7 cellular contexts compared by ENCODE assay signal in the genomic region with DNA sequence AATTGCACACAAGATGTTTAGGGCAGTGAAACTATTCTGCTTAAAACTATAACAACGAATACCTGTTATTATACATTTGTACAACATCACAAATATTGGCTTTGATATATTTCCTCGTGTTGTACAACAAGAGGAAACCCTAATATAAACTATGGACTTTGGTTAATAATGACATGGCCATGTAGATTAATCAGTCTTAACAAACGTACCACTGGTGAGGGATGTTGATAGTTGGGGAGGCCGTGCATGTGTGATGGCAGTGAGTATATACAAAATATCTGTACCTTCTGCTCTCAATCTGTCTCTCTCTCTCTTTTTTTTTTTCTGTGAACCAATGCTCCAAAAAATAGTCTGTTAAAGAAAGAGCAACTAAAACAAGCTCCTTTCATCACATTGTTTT. TPM values are rescaled to one million over a fixed set of nuclear protein-coding genes. Genes with fewer than 3 reads are reported as not detected.
"Had no signal": no experiment of that assay in that cellular context is flagged by ENCODE, and none has a peak within 500 bp of the region (broad histone marks: within the 10 kb centered on the region; RNA-seq: fewer than 3 reads in every experiment).

No MANE protein-coding gene starts in this region.

- H3K27ac Mint-ChIP-seq: IgD-negative memory B cell had no signal

- H3K36me3 Mint-ChIP-seq: IgD-negative memory B cell had no signal

- H3K4me3 Mint-ChIP-seq: IgD-negative memory B cell had no signal

- ATAC-seq: HepG2 had no signal

- H3K4me1 Mint-ChIP-seq: IgD-negative memory B cell had no signal

- H3K27ac ChIP-seq: HL-60 had no signal

- H3K27me3 Mint-ChIP-seq: IgD-negative memory B cell had no signal

- DNase-seq: IMR-90, KBM-7, KG1 had no signal

- FAIRE-seq: HepG2, HTR-8/SVneo had no signal

RNA-seq across cellular contexts. Expression of a gene that starts 22.2 kb away (rescaled TPM):
- total RNA-seq: IMR-90 had no signal
- polyA plus RNA-seq: IMR-90 had no signal
